Comparison of ENCODE assay signal across 18 cellular contexts in genomic region chr9:136916330-136917184, GRCh38. TPM values are rescaled to one million over a fixed set of nuclear protein-coding genes. Genes with fewer than 3 reads are reported as not detected.
DNase-seq lines count a peak whose midpoint lies in the region; ATAC-seq and TF ChIP-seq lines count a peak whose summit lies in the region.
"Had no signal": no experiment of that assay in that cellular context is flagged by ENCODE, and none has a peak within 500 bp of the region (broad histone marks: within the 10 kb centered on the region; RNA-seq: fewer than 3 reads in every experiment).

No MANE protein-coding gene starts in this region.

- H3K4me3 Mint-ChIP-seq in activated CD4-positive, alpha-beta T cell treated with anti-CD3 and anti-CD28 coated beads, Interleukin-2, amount 10 ng/mL, durations not matched to agents 7 days and 5 days = no peak overlapping the region
- no peak overlapping the region for H3K4me3 Mint-ChIP-seq in activated T-helper 2 cell treated with anti-CD3 and anti-CD28 coated beads, Interferon-gamma antibody, Interleukin-2, Interleukin-4, amounts not matched to agents 10 μg/mL and 5 μg/mL and 100 μg/mL, durations not matched to agents 14 hours and 24 hours and 36 hours (ENCODE audit: low read depth)
- H3K4me3 Mint-ChIP-seq in nephron progenitor cell = no peak overlapping the region
- H3K4me3 Mint-ChIP-seq: activated naive CD8-positive, alpha-beta T cell had no signal

- H3K27me3 Mint-ChIP-seq in activated CD4-positive, alpha-beta T cell treated with anti-CD3 and anti-CD28 coated beads, Interleukin-2, amount 10 ng/mL, durations not matched to agents 7 days and 5 days = no peaks in the 10 kb centered on the region
- no peaks in the 10 kb centered on the region for H3K27me3 Mint-ChIP-seq in activated T-helper 2 cell treated with anti-CD3 and anti-CD28 coated beads, Interferon-gamma antibody, Interleukin-2, Interleukin-4, amounts not matched to agents 10 μg/mL and 5 μg/mL and 100 μg/mL, durations not matched to agents 14 hours and 24 hours and 36 hours (ENCODE audit: low read depth)
- no peaks in the 10 kb centered on the region for H3K27me3 Mint-ChIP-seq in nephron progenitor cell (ENCODE audit: low read depth, poor library complexity)
- H3K27me3 Mint-ChIP-seq: activated naive CD8-positive, alpha-beta T cell had no signal

- H3K9me3 Mint-ChIP-seq in activated CD4-positive, alpha-beta T cell treated with anti-CD3 and anti-CD28 coated beads, Interleukin-2, amount 10 ng/mL, durations not matched to agents 7 days and 5 days = no peaks in the 10 kb centered on the region
- no peaks in the 10 kb centered on the region for H3K9me3 Mint-ChIP-seq in activated T-helper 2 cell treated with anti-CD3 and anti-CD28 coated beads, Interferon-gamma antibody, Interleukin-2, Interleukin-4, amounts not matched to agents 10 μg/mL and 5 μg/mL and 100 μg/mL, durations not matched to agents 14 hours and 24 hours and 36 hours
- no peaks in the 10 kb centered on the region for H3K9me3 Mint-ChIP-seq in nephron progenitor cell

- H3K27ac Mint-ChIP-seq in activated CD4-positive, alpha-beta T cell treated with anti-CD3 and anti-CD28 coated beads, Interleukin-2, amount 10 ng/mL, durations not matched to agents 7 days and 5 days = no peak overlapping the region
- peak overlapping the region; percentile 71 for H3K27ac Mint-ChIP-seq in activated T-helper 2 cell treated with anti-CD3 and anti-CD28 coated beads, Interferon-gamma antibody, Interleukin-2, Interleukin-4, amounts not matched to agents 10 μg/mL and 5 μg/mL and 100 μg/mL, durations not matched to agents 14 hours and 24 hours and 36 hours
- H3K27ac Mint-ChIP-seq in nephron progenitor cell = peak overlapping the region; percentile 57
- H3K27ac Mint-ChIP-seq: activated naive CD8-positive, alpha-beta T cell had no signal

- CTCF ChIA-PET in activated CD4-positive, alpha-beta T cell treated with anti-CD3 and anti-CD28 coated beads, Interleukin-2, amount 10 ng/mL, durations not matched to agents 7 days and 5 days (lab: Charles Lee) = interaction anchor here (0.6 to 1.2 kb wide), 3 partner anchors 25 to 658 kb away, joined by 3 read pairs; partner anchors contain the start of gene AJM1

- TF ChIP-seq CTCF in nephron progenitor cell (IDR thresholded peaks at IDR 0.05) = no peak

- H3K4me1 Mint-ChIP-seq in activated CD4-positive, alpha-beta T cell treated with anti-CD3 and anti-CD28 coated beads, Interleukin-2, amount 10 ng/mL, durations not matched to agents 7 days and 5 days = peaks cover 3% of the 10 kb centered on the region
- peaks cover 3% of the 10 kb centered on the region for H3K4me1 Mint-ChIP-seq in activated T-helper 2 cell treated with anti-CD3 and anti-CD28 coated beads, Interferon-gamma antibody, Interleukin-2, Interleukin-4, amounts not matched to agents 10 μg/mL and 5 μg/mL and 100 μg/mL, durations not matched to agents 14 hours and 24 hours and 36 hours (ENCODE audit: low read depth)
- no peaks in the 10 kb centered on the region for H3K4me1 Mint-ChIP-seq in nephron progenitor cell

- POLR2A ChIA-PET in activated CD4-positive, alpha-beta T cell treated with anti-CD3 and anti-CD28 coated beads, Interleukin-2, amount 10 ng/mL, durations not matched to agents 7 days and 5 days (lab: Charles Lee) = no interaction called here

- intact Hi-C loops in activated T-helper 2 cell treated with anti-CD3 and anti-CD28 coated beads, Interferon-gamma antibody, Interleukin-2, Interleukin-4, amounts not matched to agents 10 μg/mL and 5 μg/mL and 100 μg/mL, durations not matched to agents 14 hours and 24 hours and 36 hours (cut with micrococcal nuclease) = no loop called here

- ATAC-seq in HG03139 (IDR thresholded peaks at IDR 0.05; ENCODE audit: unreplicated experiment) = no peak
- ATAC-seq: right cardiac atrium had no signal

- H3K36me3 Mint-ChIP-seq in activated CD4-positive, alpha-beta T cell treated with anti-CD3 and anti-CD28 coated beads, Interleukin-2, amount 10 ng/mL, durations not matched to agents 7 days and 5 days (ENCODE audit: low read depth) = peaks cover 43% of the 10 kb centered on the region
- peaks cover 57% of the 10 kb centered on the region for H3K36me3 Mint-ChIP-seq in activated T-helper 2 cell treated with anti-CD3 and anti-CD28 coated beads, Interferon-gamma antibody, Interleukin-2, Interleukin-4, amounts not matched to agents 10 μg/mL and 5 μg/mL and 100 μg/mL, durations not matched to agents 14 hours and 24 hours and 36 hours (ENCODE audit: low read depth)
- H3K36me3 Mint-ChIP-seq in nephron progenitor cell (ENCODE audit: low read depth) = peaks cover 43% of the 10 kb centered on the region

- DNase-seq in activated CD4-positive, alpha-beta T cell treated with anti-CD3 and anti-CD28 coated beads for 48 hours = peak; percentile 26
- no peak for DNase-seq in activated CD4-positive, alpha-beta T cell treated with anti-CD3 and anti-CD28 coated beads, Interleukin-2, amount 10 ng/mL, durations not matched to agents 7 days and 5 days
- no peak for DNase-seq in activated T-helper 2 cell treated with anti-CD3 and anti-CD28 coated beads, Interferon-gamma antibody, Interleukin-2, Interleukin-4, amounts not matched to agents 10 μg/mL and 5 μg/mL and 100 μg/mL, durations not matched to agents 14 hours and 24 hours and 36 hours (ENCODE audit: low spot score)
- DNase-seq in nephron progenitor cell (no peak), GM19240 (ENCODE audit: insufficient read length, low spot score) (no peak)
- DNase-seq: 8988T; activated CD4-positive, alpha-beta T cell treated with anti-CD3 and anti-CD28 coated beads, Interleukin-2, amount 50 U/mL, for 1 hour; COR-L47; DND-41; NCI-H187; SHP77 treated with DMSO at 0.1 percent for 48 hours; stimulated activated CD4-positive, alpha-beta T cell treated with anti-CD3 and anti-CD28 coated beads, Interleukin-15, amount 100 ng/mL, for 24 hours; uterus had no signal

RNA-seq across cellular contexts. Expression of gene FBXW5, which starts 28.0 kb away (rescaled TPM):
- total RNA-seq in activated CD4-positive, alpha-beta T cell treated with anti-CD3 and anti-CD28 coated beads, Interleukin-2, amount 10 ng/mL, durations not matched to agents 7 days and 5 days = 100 to 1,000 TPM; 116 to 123 TPM
- total RNA-seq in activated T-helper 2 cell treated with anti-CD3 and anti-CD28 coated beads, Interferon-gamma antibody, Interleukin-2, Interleukin-4, amounts not matched to agents 10 μg/mL and 5 μg/mL and 100 μg/mL, durations not matched to agents 14 hours and 24 hours and 36 hours = 94.4 and 95.9 TPM in 2 replicates

RNA-seq across cellular contexts. Expression of gene C8G, which starts 28.5 kb away (rescaled TPM):
- total RNA-seq in activated CD4-positive, alpha-beta T cell treated with anti-CD3 and anti-CD28 coated beads, Interleukin-2, amount 10 ng/mL, durations not matched to agents 7 days and 5 days = 1 to 10 TPM in 1 of 2 experiments, under 1 TPM in 1; 0.85 to 1.8 TPM
- total RNA-seq in activated T-helper 2 cell treated with anti-CD3 and anti-CD28 coated beads, Interferon-gamma antibody, Interleukin-2, Interleukin-4, amounts not matched to agents 10 μg/mL and 5 μg/mL and 100 μg/mL, durations not matched to agents 14 hours and 24 hours and 36 hours = 0.76 and 0.89 TPM in 2 replicates
- total RNA-seq: H4, kidney epithelial cell, uterus had no signal

RNA-seq across cellular contexts. Expression of gene TRAF2, which starts 30.2 kb away (rescaled TPM):
- 10 to 100 TPM; 39.4 to 49.4 TPM for total RNA-seq in activated CD4-positive, alpha-beta T cell treated with anti-CD3 and anti-CD28 coated beads, Interleukin-2, amount 10 ng/mL, durations not matched to agents 7 days and 5 days
- total RNA-seq in activated T-helper 2 cell treated with anti-CD3 and anti-CD28 coated beads, Interferon-gamma antibody, Interleukin-2, Interleukin-4, amounts not matched to agents 10 μg/mL and 5 μg/mL and 100 μg/mL, durations not matched to agents 14 hours and 24 hours and 36 hours = 59.5 and 60.4 TPM in 2 replicates

RNA-seq across cellular contexts. Expression of gene LCN12, which starts 35.5 kb away (rescaled TPM):
- total RNA-seq in activated CD4-positive, alpha-beta T cell treated with anti-CD3 and anti-CD28 coated beads, Interleukin-2, amount 10 ng/mL, durations not matched to agents 7 days and 5 days = 1 to 10 TPM; 3.1 to 3.5 TPM
- total RNA-seq in activated T-helper 2 cell treated with anti-CD3 and anti-CD28 coated beads, Interferon-gamma antibody, Interleukin-2, Interleukin-4, amounts not matched to agents 10 μg/mL and 5 μg/mL and 100 μg/mL, durations not matched to agents 14 hours and 24 hours and 36 hours = 2.0 and 2.1 TPM in 2 replicates
- total RNA-seq: H4 had no signal

RNA-seq across cellular contexts. Expression of gene EDF1, which starts 50.4 kb away (rescaled TPM):
- 100 to 1,000 TPM; 290 to 291 TPM for total RNA-seq in activated CD4-positive, alpha-beta T cell treated with anti-CD3 and anti-CD28 coated beads, Interleukin-2, amount 10 ng/mL, durations not matched to agents 7 days and 5 days
- 381 and 410 TPM in 2 replicates for total RNA-seq in activated T-helper 2 cell treated with anti-CD3 and anti-CD28 coated beads, Interferon-gamma antibody, Interleukin-2, Interleukin-4, amounts not matched to agents 10 μg/mL and 5 μg/mL and 100 μg/mL, durations not matched to agents 14 hours and 24 hours and 36 hours
